Comparison of ENCODE assay signal across 27 cellular contexts in genomic region chr1:168763031-168763430, GRCh38. TPM values are rescaled to one million over a fixed set of nuclear protein-coding genes. Genes with fewer than 3 reads are reported as not detected.
DNase-seq lines count a peak whose midpoint lies in the region; ATAC-seq and TF ChIP-seq lines count a peak whose summit lies in the region.
"Had no signal": no experiment of that assay in that cellular context is flagged by ENCODE, and none has a peak within 500 bp of the region (broad histone marks: within the 10 kb centered on the region; RNA-seq: fewer than 3 reads in every experiment).

No MANE protein-coding gene starts in this region.

- no peaks in the 10 kb centered on the region for H3K27me3 Mint-ChIP-seq in activated CD4-positive, alpha-beta memory T cell treated with anti-CD3 and anti-CD28 coated beads for 36 hours
- H3K27me3 Mint-ChIP-seq in activated CD4-positive, alpha-beta memory T cell treated with anti-CD3 and anti-CD28 coated beads, Interleukin-2, amount 10 ng/mL, durations not matched to agents 7 days and 5 days: no peaks in the 10 kb centered on the region
- H3K27me3 Mint-ChIP-seq: activated naive CD8-positive, alpha-beta T cell; B cell; dendritic cell treated with granulocyte-macrophage colony-stimulating factor and Interleukin-4, amounts not matched to agents 40 ng/mL and 50 ng/mL, for 4 days; T-helper 17 cell had no signal

- H3K4me3 ChIP-seq in HEK293 (ENCODE audit: low read depth, low read length) (no peak overlapping the region), OCI-LY7 (ENCODE audit: low read depth, low read length, poor library complexity, severe bottlenecking) (no peak overlapping the region)
- H3K4me3 ChIP-seq: ascending aorta, lower lobe of right lung, skin epidermis, tibial nerve had no signal

- H3K9me3 ChIP-seq in HEK293 (ENCODE audit: control insufficient read depth, insufficient read depth, low read depth, low read length): no peaks in the 10 kb centered on the region
- H3K9me3 ChIP-seq in OCI-LY7 (ENCODE audit: low read length): no peaks in the 10 kb centered on the region
- H3K9me3 ChIP-seq: ascending aorta, lower lobe of right lung, SK-N-SH, tibial nerve had no signal

- TF ChIP-seq CTCF in HEK293 (tag by site-specific recombination; IDR thresholded peaks at IDR 0.05) (no peak), OCI-LY7 (conservative IDR thresholded peaks at IDR 0.05; ENCODE audit: low read length) (no peak)

- peaks cover 2% of the 10 kb centered on the region for H3K4me1 Mint-ChIP-seq in activated CD4-positive, alpha-beta memory T cell treated with anti-CD3 and anti-CD28 coated beads for 36 hours (ENCODE audit: low read depth)
- H3K4me1 Mint-ChIP-seq in activated CD4-positive, alpha-beta memory T cell treated with anti-CD3 and anti-CD28 coated beads, Interleukin-2, amount 10 ng/mL, durations not matched to agents 7 days and 5 days: no peaks in the 10 kb centered on the region
- H3K4me1 Mint-ChIP-seq: B cell, natural killer cell had no signal

- no peaks in the 10 kb centered on the region for H3K9me3 Mint-ChIP-seq in activated CD4-positive, alpha-beta memory T cell treated with anti-CD3 and anti-CD28 coated beads for 36 hours
- H3K9me3 Mint-ChIP-seq in activated CD4-positive, alpha-beta memory T cell treated with anti-CD3 and anti-CD28 coated beads, Interleukin-2, amount 10 ng/mL, durations not matched to agents 7 days and 5 days: no peaks in the 10 kb centered on the region
- H3K9me3 Mint-ChIP-seq: activated T-helper 2 cell treated with anti-CD3 and anti-CD28 coated beads, Interferon-gamma antibody, Interleukin-2, Interleukin-4, amounts not matched to agents 10 μg/mL and 5 μg/mL and 100 μg/mL, durations not matched to agents 14 hours and 24 hours and 36 hours; CD8-positive, alpha-beta T cell; dendritic cell treated with granulocyte-macrophage colony-stimulating factor and Interleukin-4, amounts not matched to agents 40 ng/mL and 50 ng/mL, for 4 days; HFFc6; natural killer cell had no signal

- POLR2A ChIA-PET in activated CD4-positive, alpha-beta memory T cell treated with anti-CD3 and anti-CD28 coated beads for 36 hours (lab: Charles Lee): no interaction called here
- POLR2A ChIA-PET in activated CD4-positive, alpha-beta memory T cell treated with anti-CD3 and anti-CD28 coated beads, Interleukin-2, amount 10 ng/mL, durations not matched to agents 7 days and 5 days (lab: Charles Lee): no interaction called here
- POLR2A ChIA-PET in HEK293 (lab: Yijun Ruan, JAX) (no interaction called here), OCI-LY7 (lab: Charles Lee) (no interaction called here)

- no peak overlapping the region for H3K4me2 ChIP-seq in OCI-LY7 (ENCODE audit: low read length)
- H3K4me2 ChIP-seq: SK-N-SH had no signal

- H3K27ac ChIP-seq in HEK293 (ENCODE audit: extremely low read depth, low read depth, low read length) (no peak overlapping the region), epithelial cell of prostate (peak overlapping the region; percentile 45), OCI-LY7 (ENCODE audit: low read depth, low read length, poor library complexity, severe bottlenecking) (no peak overlapping the region)
- H3K27ac ChIP-seq: ascending aorta, lower lobe of right lung, skin epidermis, tibial nerve had no signal

- H3K36me3 ChIP-seq in HEK293 (ENCODE audit: control insufficient read depth in 2 of 2, insufficient read depth in 1 of 2, low read length in 2 of 2): no peaks in the 10 kb centered on the region
- no peaks in the 10 kb centered on the region for H3K36me3 ChIP-seq in OCI-LY7 (ENCODE audit: insufficient read depth, low read length)
- H3K36me3 ChIP-seq: ascending aorta, lower lobe of right lung, tibial nerve had no signal

- ATAC-seq in HG02981 (IDR thresholded peaks at IDR 0.05; ENCODE audit: unreplicated experiment): no peak
- ATAC-seq: CD8-positive, alpha-beta T cell; lower lobe of right lung; T-helper 17 cell had no signal

- H3K4me1 ChIP-seq in HEK293 (ENCODE audit: control insufficient read depth, insufficient read depth, low read length): no peaks in the 10 kb centered on the region
- no peaks in the 10 kb centered on the region for H3K4me1 ChIP-seq in OCI-LY7 (ENCODE audit: insufficient read depth, low read length, poor library complexity, severe bottlenecking)

- BruUV-seq in OCI-LY7 (replicated peaks; lab: Mats Ljungman, UMichigan): no TSS peak

- no peaks in the 10 kb centered on the region for H4K20me1 ChIP-seq in OCI-LY7 (ENCODE audit: insufficient read depth, low read length)

- CTCF ChIA-PET in activated CD4-positive, alpha-beta memory T cell treated with anti-CD3 and anti-CD28 coated beads for 36 hours (lab: Charles Lee): interaction anchor here (1.2 kb wide), 1 partner anchor 420 kb away, joined by 4 read pairs; no protein-coding TSS in a partner anchor
- CTCF ChIA-PET in activated CD4-positive, alpha-beta memory T cell treated with anti-CD3 and anti-CD28 coated beads, Interleukin-2, amount 10 ng/mL, durations not matched to agents 7 days and 5 days (lab: Charles Lee): no interaction called here
- CTCF ChIA-PET in HEK293 (lab: Yijun Ruan, JAX) (interaction anchor here (0.5 kb wide), 1 partner anchor 144 kb away, joined by 3 read pairs; no protein-coding TSS in a partner anchor), OCI-LY7 (lab: Charles Lee; ENCODE audit: unreplicated experiment) (no interaction called here)

- intact Hi-C loops in activated CD4-positive, alpha-beta memory T cell treated with anti-CD3 and anti-CD28 coated beads for 36 hours (cut with micrococcal nuclease): no loop called here
- intact Hi-C loops in OCI-LY7 (cut with micrococcal nuclease; ENCODE audit: unreplicated experiment): no loop called here

- no peak overlapping the region for H3K4me3 Mint-ChIP-seq in activated CD4-positive, alpha-beta memory T cell treated with anti-CD3 and anti-CD28 coated beads for 36 hours
- no peak overlapping the region for H3K4me3 Mint-ChIP-seq in activated CD4-positive, alpha-beta memory T cell treated with anti-CD3 and anti-CD28 coated beads, Interleukin-2, amount 10 ng/mL, durations not matched to agents 7 days and 5 days
- H3K4me3 Mint-ChIP-seq: activated naive CD8-positive, alpha-beta T cell; B cell; CD8-positive, alpha-beta T cell; dendritic cell treated with granulocyte-macrophage colony-stimulating factor and Interleukin-4, amounts not matched to agents 40 ng/mL and 50 ng/mL, for 4 days; HFFc6; natural killer cell; T-helper 17 cell had no signal

- no peaks in the 10 kb centered on the region for H3K36me3 Mint-ChIP-seq in activated CD4-positive, alpha-beta memory T cell treated with anti-CD3 and anti-CD28 coated beads for 36 hours
- H3K36me3 Mint-ChIP-seq in activated CD4-positive, alpha-beta memory T cell treated with anti-CD3 and anti-CD28 coated beads, Interleukin-2, amount 10 ng/mL, durations not matched to agents 7 days and 5 days (ENCODE audit: low read depth): no peaks in the 10 kb centered on the region
- H3K36me3 Mint-ChIP-seq: activated naive CD8-positive, alpha-beta T cell; CD8-positive, alpha-beta T cell; natural killer cell had no signal

- H3K27ac Mint-ChIP-seq in activated CD4-positive, alpha-beta memory T cell treated with anti-CD3 and anti-CD28 coated beads for 36 hours: no peak overlapping the region
- no peak overlapping the region for H3K27ac Mint-ChIP-seq in activated CD4-positive, alpha-beta memory T cell treated with anti-CD3 and anti-CD28 coated beads, Interleukin-2, amount 10 ng/mL, durations not matched to agents 7 days and 5 days
- H3K27ac Mint-ChIP-seq: activated naive CD8-positive, alpha-beta T cell; activated T-helper 2 cell treated with anti-CD3 and anti-CD28 coated beads, Interferon-gamma antibody, Interleukin-2, Interleukin-4, amounts not matched to agents 10 μg/mL and 5 μg/mL and 100 μg/mL, durations not matched to agents 14 hours and 24 hours and 36 hours; B cell; CD8-positive, alpha-beta T cell; dendritic cell treated with granulocyte-macrophage colony-stimulating factor and Interleukin-4, amounts not matched to agents 40 ng/mL and 50 ng/mL, for 4 days; HFFc6; natural killer cell; T-helper 17 cell had no signal

- no peaks in the 10 kb centered on the region for H3K9me2 ChIP-seq in OCI-LY7 (ENCODE audit: insufficient read depth, low read length)
- H3K9me2 ChIP-seq: SK-N-SH had no signal

- H3K79me2 ChIP-seq in OCI-LY7 (ENCODE audit: insufficient read depth, low read depth, low read length): no peaks in the 10 kb centered on the region

- no peak overlapping the region for H2AFZ ChIP-seq in OCI-LY7 (ENCODE audit: low read length)

- peak; percentile 17 for DNase-seq in activated CD4-positive, alpha-beta memory T cell treated with anti-CD3 and anti-CD28 coated beads for 36 hours
- no peak for DNase-seq in activated CD4-positive, alpha-beta memory T cell treated with anti-CD3 and anti-CD28 coated beads, Interleukin-2, amount 10 ng/mL, durations not matched to agents 7 days and 5 days
- DNase-seq in epithelial cell of prostate (ENCODE audit: low read depth, low spot score) (peak; percentile 74), OCI-LY7 (ENCODE audit: low spot score) (no peak), Ammon's horn (ENCODE audit: low spot score) (no peak)
- DNase-seq in stimulated activated CD4-positive, alpha-beta T cell treated with anti-CD3 and anti-CD28 coated beads, Interleukin-1b, Interleukin-23, amount 100 ng/mL, for 48 hours: peak; percentile 37
- DNase-seq: CD8-positive, alpha-beta T cell; central memory CD4-positive, alpha-beta T cell; HFFc6; lower lobe of right lung; natural killer cell; NCI-H146; SK-N-SH; T-helper 17 cell had no signal

TF ChIP-seq in HEK293, 187 proteins besides CTCF, POLR2A, EP300 and RAD21:
- TF ChIP-seq ZNF791 (tag by site-specific recombination; IDR thresholded peaks at IDR 0.05): no peak
- TF ChIP-seq ZNF362 (tag by site-specific recombination; IDR thresholded peaks at IDR 0.05): no peak
- TF ChIP-seq SP7 (tag by site-specific recombination; IDR thresholded peaks at IDR 0.05): peak; percentile 46
- TF ChIP-seq ZNF701 (tag by site-specific recombination; IDR thresholded peaks at IDR 0.05): no peak
TF ChIP-seq in HEK293: peak in this region for 1.

RNA-seq across cellular contexts. Expression of gene DPT, which starts 34.0 kb away (rescaled TPM):
- not detected for total RNA-seq in activated CD4-positive, alpha-beta memory T cell treated with anti-CD3 and anti-CD28 coated beads for 36 hours
- not detected for total RNA-seq in activated CD4-positive, alpha-beta memory T cell treated with anti-CD3 and anti-CD28 coated beads, Interleukin-2, amount 10 ng/mL, durations not matched to agents 7 days and 5 days
- total RNA-seq in OCI-LY7 (2014; rRNA removed; shearing (Covaris generic)): not detected in 2 replicates
- total RNA-seq in OCI-LY7 (2022): not detected in 2 replicates
- total RNA-seq: activated T-helper 2 cell treated with anti-CD3 and anti-CD28 coated beads, Interferon-gamma antibody, Interleukin-2, Interleukin-4, amounts not matched to agents 10 μg/mL and 5 μg/mL and 100 μg/mL, durations not matched to agents 14 hours and 24 hours and 36 hours; B cell; CD8-positive, alpha-beta T cell; HFFc6; LHCN-M2; mononuclear cell; natural killer cell; NCI-H460; pulmonary artery endothelial cell; T-helper 17 cell had no signal

Comparison
In these comparisons a context has a peak if more than half of its experiments do, and no peak if none do; other contexts are left out.
1. DNase-seq: peak in activated CD4-positive, alpha-beta memory T cell treated with anti-CD3 and anti-CD28 coated beads for 36 hours (single experiment), epithelial cell of prostate (single experiment) and stimulated activated CD4-positive, alpha-beta T cell treated with anti-CD3 and anti-CD28 coated beads, Interleukin-1b, Interleukin-23, amount 100 ng/mL, for 48 hours (single experiment); none in activated CD4-positive, alpha-beta memory T cell treated with anti-CD3 and anti-CD28 coated beads, Interleukin-2, amount 10 ng/mL, durations not matched to agents 7 days and 5 days (single experiment), OCI-LY7 (single experiment) and Ammon's horn (single experiment).
2. CTCF ChIA-PET loops: an anchor here in activated CD4-positive, alpha-beta memory T cell treated with anti-CD3 and anti-CD28 coated beads for 36 hours (1.2 kb wide) and HEK293 (0.5 kb wide); none called in activated CD4-positive, alpha-beta memory T cell treated with anti-CD3 and anti-CD28 coated beads, Interleukin-2, amount 10 ng/mL, durations not matched to agents 7 days and 5 days and OCI-LY7.